Comparison of ENCODE assay signal across 8 cellular contexts in the genomic region with DNA sequence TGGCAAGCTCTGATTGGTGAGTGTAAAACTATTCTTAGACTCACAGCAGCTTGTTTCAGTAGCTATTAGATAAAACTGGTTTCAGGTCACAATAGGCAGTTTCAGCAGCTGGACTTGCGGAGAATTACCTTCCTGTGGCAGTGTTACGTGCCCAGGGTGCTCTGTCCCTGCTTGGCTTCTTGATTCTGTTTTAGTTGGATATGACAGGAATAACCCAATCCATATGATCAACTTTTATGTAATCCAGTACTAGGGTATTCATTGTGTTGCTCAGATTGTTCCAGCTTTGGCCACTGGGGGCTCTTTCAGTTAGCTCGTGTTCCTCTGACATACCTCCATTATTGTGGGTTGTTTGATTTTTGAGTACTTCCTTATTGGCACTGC. TPM values are rescaled to one million over a fixed set of nuclear protein-coding genes. Genes with fewer than 3 reads are reported as not detected.
DNase-seq lines count a peak whose midpoint lies in the region; ATAC-seq and TF ChIP-seq lines count a peak whose summit lies in the region.

No MANE protein-coding gene starts in this region.

- peak; percentile 93 for DNase-seq in GM12865 (ENCODE audit: low read depth)
- peak; percentile 28 to 64 for DNase-seq in HAP-1 (ENCODE audit: low spot score in 2 of 2)
- DNase-seq in LNCaP clone FGC (ENCODE audit: low read depth), result no peak
- DNase-seq in activated B cell treated with CpG ODN at 0.5 μM for 24 hours, result no peak
- DNase-seq in fibroblast of pulmonary artery (ENCODE audit: low read depth), result peak; percentile 41
- no peak for DNase-seq in stimulated activated effector memory CD8-positive, alpha-beta T cell treated with anti-CD3 and anti-CD28 coated beads, Interleukin-12 subunit alpha, Interleukin-12 subunit beta, amount 100 ng/mL, for 72 hours (ENCODE audit: low spot score in 2 of 2)
- no peak for DNase-seq in NCI-H446 treated with DMSO at 0.1 percent for 48 hours (lab: John Stamatoyannopoulos, UW)

- H3K4me1 Mint-ChIP-seq in activated B cell treated with CpG ODN at 0.5 μM for 24 hours, result peaks cover 35% of the 10 kb centered on the region
- peaks cover 96% of the 10 kb centered on the region for H3K4me1 Mint-ChIP-seq in stimulated activated effector memory CD8-positive, alpha-beta T cell treated with anti-CD3 and anti-CD28 coated beads, Interleukin-12 subunit alpha, Interleukin-12 subunit beta, amount 100 ng/mL, for 72 hours

- TF ChIP-seq CTCF in 22Rv1 (IDR thresholded peaks at IDR 0.05), result peak; percentile 75
- peak; percentile 49 for TF ChIP-seq CTCF in GM12865 (IDR thresholded peaks at IDR 0.05; ENCODE audit: insufficient read depth, low read depth, low read length, missing control alignments)
- TF ChIP-seq CTCF in LNCaP clone FGC (IDR thresholded peaks at IDR 0.05; ENCODE audit: control insufficient read depth, extremely low read depth, insufficient read depth), result peak; percentile 29; the same call in 1 of the 2 replicates
- peak; percentile 17 for TF ChIP-seq CTCF in activated B cell treated with CpG ODN at 0.5 μM for 24 hours (IDR thresholded peaks at IDR 0.05)
- peak; percentile 66 for TF ChIP-seq CTCF in fibroblast of pulmonary artery (IDR thresholded peaks at IDR 0.05; ENCODE audit: low read length, missing control alignments)

- CTCF ChIA-PET in activated B cell treated with CpG ODN at 0.5 μM for 24 hours (lab: Charles Lee), result interaction anchor here (0.6 to 1.6 kb wide), 7 partner anchors 8 to 828 kb away, joined by 3 to 11 read pairs (median 3); no protein-coding TSS in a partner anchor

- no peaks in the 10 kb centered on the region for H3K9me3 Mint-ChIP-seq in activated B cell treated with CpG ODN at 0.5 μM for 24 hours
- no peaks in the 10 kb centered on the region for H3K9me3 Mint-ChIP-seq in stimulated activated effector memory CD8-positive, alpha-beta T cell treated with anti-CD3 and anti-CD28 coated beads, Interleukin-12 subunit alpha, Interleukin-12 subunit beta, amount 100 ng/mL, for 72 hours

- intact Hi-C loops in activated B cell treated with CpG ODN at 0.5 μM for 24 hours (cut with micrococcal nuclease), result no loop called here

- POLR2A ChIA-PET in activated B cell treated with CpG ODN at 0.5 μM for 24 hours (lab: Charles Lee), result interaction anchor here (1.2 kb wide), 1 partner anchor 24 kb away, joined by 5 read pairs; no protein-coding TSS in a partner anchor

- H3K9me3 ChIP-seq in HAP-1, result no peaks in the 10 kb centered on the region

- H3K27me3 Mint-ChIP-seq in activated B cell treated with CpG ODN at 0.5 μM for 24 hours, result no peaks in the 10 kb centered on the region

- H3K27ac Mint-ChIP-seq in activated B cell treated with CpG ODN at 0.5 μM for 24 hours, result no peak overlapping the region
- peak overlapping the region; percentile 46 for H3K27ac Mint-ChIP-seq in stimulated activated effector memory CD8-positive, alpha-beta T cell treated with anti-CD3 and anti-CD28 coated beads, Interleukin-12 subunit alpha, Interleukin-12 subunit beta, amount 100 ng/mL, for 72 hours

- ATAC-seq in activated B cell treated with CpG ODN at 0.5 μM for 24 hours (ENCODE audit: low read depth), result peak; percentile 78
- ATAC-seq in stimulated activated effector memory CD8-positive, alpha-beta T cell treated with anti-CD3 and anti-CD28 coated beads, Interleukin-12 subunit alpha, Interleukin-12 subunit beta, amount 100 ng/mL, for 72 hours, result peak; percentile 55

- in situ Hi-C loops in HAP-1 (cut with MboI; ENCODE audit: low sequenced_read_pairs), result no loop called here

- no peaks in the 10 kb centered on the region for H3K4me1 ChIP-seq in HAP-1

- H3K36me3 Mint-ChIP-seq in activated B cell treated with CpG ODN at 0.5 μM for 24 hours (ENCODE audit: low read depth), result peaks cover 5% of the 10 kb centered on the region
- H3K36me3 Mint-ChIP-seq in stimulated activated effector memory CD8-positive, alpha-beta T cell treated with anti-CD3 and anti-CD28 coated beads, Interleukin-12 subunit alpha, Interleukin-12 subunit beta, amount 100 ng/mL, for 72 hours, result peaks cover 12% of the 10 kb centered on the region

- H3K27me3 ChIP-seq in HAP-1 (ENCODE audit: low read depth), result no peaks in the 10 kb centered on the region

- H3K36me3 ChIP-seq in HAP-1 (replicated peaks), result no peaks in the 10 kb centered on the region

- H3K27ac ChIP-seq in 22Rv1, result no peak overlapping the region

- H3K4me3 ChIP-seq in GM12865 (ENCODE audit: low read depth, low read length) (no peak overlapping the region), HAP-1 (no peak overlapping the region), LNCaP clone FGC (ENCODE audit: low read depth, low read length) (no peak overlapping the region), fibroblast of pulmonary artery (replicated peaks; ENCODE audit: low read depth, low read length) (no peak overlapping the region)

- H3K4me3 Mint-ChIP-seq in activated B cell treated with CpG ODN at 0.5 μM for 24 hours, result no peak overlapping the region
- H3K4me3 Mint-ChIP-seq in stimulated activated effector memory CD8-positive, alpha-beta T cell treated with anti-CD3 and anti-CD28 coated beads, Interleukin-12 subunit alpha, Interleukin-12 subunit beta, amount 100 ng/mL, for 72 hours, result no peak overlapping the region

RNA-seq across cellular contexts. Expression of gene INPP4A, which starts 43.1 kb away (rescaled TPM):
- total RNA-seq in activated B cell treated with CpG ODN at 0.5 μM for 24 hours, result 19.6 and 26.6 TPM in 2 replicates

Comparison
In these comparisons a context has a peak if more than half of its experiments do, and no peak if none do; other contexts are left out.
1. CTCF ChIP-seq: peak in every context shown above with its lines; median percentile 75 in 22Rv1; 66 in fibroblast of pulmonary artery; 49 in GM12865; 29 in LNCaP clone FGC; 17 in activated B cell treated with CpG ODN at 0.5 μM for 24 hours.
2. DNase-seq: peak in GM12865 (single experiment), HAP-1 (2 of 2) and fibroblast of pulmonary artery (single experiment); none in LNCaP clone FGC (single experiment), activated B cell treated with CpG ODN at 0.5 μM for 24 hours (single experiment), stimulated activated effector memory CD8-positive, alpha-beta T cell treated with anti-CD3 and anti-CD28 coated beads, Interleukin-12 subunit alpha, Interleukin-12 subunit beta, amount 100 ng/mL, for 72 hours (0 of 2) and NCI-H446 treated with DMSO at 0.1 percent for 48 hours (single experiment).